8 cellular contexts compared by ENCODE assay signal in genomic region chr9:35616681-35617459, GRCh38. TPM values are rescaled to one million over a fixed set of nuclear protein-coding genes. Genes with fewer than 3 reads are reported as not detected.
DNase-seq lines count a peak whose midpoint lies in the region; ATAC-seq, FAIRE-seq and TF ChIP-seq lines count a peak whose summit lies in the region.
"Had no signal": no experiment of that assay in that cellular context is flagged by ENCODE, and none has a peak within 500 bp of the region (broad histone marks: within the 10 kb centered on the region; RNA-seq: fewer than 3 reads in every experiment).

No MANE protein-coding gene starts in this region.

- POLR2A ChIA-PET in endothelial cell of umbilical vein (lab: Charles Lee) = no interaction called here

- DNase-seq in KBM-7 (peak; percentile 57), endothelial cell of umbilical vein (ENCODE audit: low read depth, low spot score) (peak; percentile 27), cerebellar nuclear complex (lab: John Stamatoyannopoulos, UW) (no peak)
- DNase-seq in activated CD8-positive, alpha-beta memory T cell treated with anti-CD3 and anti-CD28 coated beads for 24 hours = peak; percentile 88
- peak; percentile 44 for DNase-seq in stimulated activated CD8-positive, alpha-beta memory T cell treated with anti-CD3 and anti-CD28 coated beads, Interleukin-7, amount 100 ng/mL, for 24 hours (ENCODE audit: low read depth)

- no TSS peak for BruUV-seq in endothelial cell of umbilical vein (replicated peaks; lab: Mats Ljungman, UMichigan)

- H3K36me3 ChIP-seq in endothelial cell of umbilical vein (ENCODE audit: control insufficient read depth in 2 of 2, extremely low read depth in 1 of 2, insufficient read depth in 2 of 2, low read length in 2 of 2) (no peaks in the 10 kb centered on the region), mucosa of rectum (ENCODE audit: control insufficient read depth in 2 of 2, insufficient read depth in 2 of 2, low read length in 2 of 2) (no peaks in the 10 kb centered on the region)

- peak; percentile 31 for FAIRE-seq in endothelial cell of umbilical vein (lab: Jason Lieb, UNC)

- no peaks in the 10 kb centered on the region for H3K4me1 ChIP-seq in endothelial cell of umbilical vein (ENCODE audit: control insufficient read depth, extremely low read depth, insufficient read depth, low read length)
- H3K4me1 ChIP-seq in mucosa of rectum (ENCODE audit: control insufficient read depth in 2 of 2, insufficient read depth in 2 of 2, low read length in 2 of 2) = peaks cover 5 to 10% of the 10 kb centered on the region in 2 donors

- dilution Hi-C loops in endothelial cell of umbilical vein (cut with MboI; ENCODE audit: extremely low pct_ligation_motif_present, low sequenced_read_pairs) = no loop called here

- no peaks in the 10 kb centered on the region for H3K9me3 ChIP-seq in endothelial cell of umbilical vein (replicated peaks; ENCODE audit: control insufficient read depth, insufficient read depth, low read length)
- no peaks in the 10 kb centered on the region for H3K9me3 ChIP-seq in mucosa of rectum (ENCODE audit: control insufficient read depth in 2 of 2, low read length in 2 of 2)

- TF ChIP-seq POLR2A in endothelial cell of umbilical vein (IDR thresholded peaks at IDR 0.05; ENCODE audit: low read depth, low read length) = no peak

- no peak for TF ChIP-seq CTCF in endothelial cell of umbilical vein (IDR thresholded peaks at IDR 0.05; ENCODE audit: extremely low read depth in 1 of 2, insufficient read depth in 1 of 2, low read depth in 1 of 2, low read length in 2 of 2)

- H3K27me3 ChIP-seq in endothelial cell of umbilical vein (ENCODE audit: control insufficient read depth in 2 of 2, insufficient read depth in 2 of 2, low read length in 2 of 2) (peaks cover 33 to 44% of the 10 kb centered on the region in 2 experiments), mucosa of rectum (ENCODE audit: control insufficient read depth in 2 of 2, insufficient read depth in 2 of 2, low read length in 2 of 2) (no peaks in the 10 kb centered on the region)

- H3K4me3 ChIP-seq in endothelial cell of umbilical vein (replicated peaks in 1 of 3; ENCODE audit: insufficient read depth in 1 of 3, low read depth in 1 of 3, low read length in 3 of 3) = no peak overlapping the region
- peak overlapping the region; percentile 58 to 63 for H3K4me3 ChIP-seq in mucosa of rectum (ENCODE audit: low read length in 2 of 2)

- in situ Hi-C loops in KBM-7 (cut with MboI; ENCODE audit: low pct_unique_long_range_greater_than_20kb, low sequenced_read_pairs) = no loop called here

- CTCF ChIA-PET in endothelial cell of umbilical vein (lab: Charles Lee) = interaction anchor here (1.3 to 1.4 kb wide), 2 partner anchors 9 to 12 kb away, joined by 4 read pairs; no protein-coding TSS in a partner anchor

- H3K9me1 ChIP-seq in endothelial cell of umbilical vein (replicated peaks; ENCODE audit: control insufficient read depth, extremely low read depth, insufficient read depth, low read length) = no peaks in the 10 kb centered on the region

- intact Hi-C loops in endothelial cell of umbilical vein (cut with micrococcal nuclease) = no loop called here

- H3K27ac ChIP-seq in endothelial cell of umbilical vein (ENCODE audit: insufficient read depth, low read depth, low read length) (no peak overlapping the region), mucosa of rectum (ENCODE audit: low read depth in 2 of 2, low read length in 2 of 2) (peak overlapping the region in 1 of 2 donors; percentile 58)

- peak overlapping the region; percentile 16 for H2AFZ ChIP-seq in endothelial cell of umbilical vein (ENCODE audit: low read depth, low read length)

- no peaks in the 10 kb centered on the region for H4K20me1 ChIP-seq in endothelial cell of umbilical vein (replicated peaks; ENCODE audit: control insufficient read depth, extremely low read depth, insufficient read depth, low read length)

- ATAC-seq in GM18511 (IDR thresholded peaks at IDR 0.05; ENCODE audit: unreplicated experiment) = peak; percentile 29

- no peak overlapping the region for H3K9ac ChIP-seq in endothelial cell of umbilical vein (replicated peaks; ENCODE audit: extremely low read depth, insufficient read depth, low read length)
- H3K9ac ChIP-seq in mucosa of rectum (ENCODE audit: low read depth in 1 of 2, low read length in 2 of 2) = peak overlapping the region; percentile 14 to 57

- H3K79me2 ChIP-seq in endothelial cell of umbilical vein (ENCODE audit: control insufficient read depth, insufficient read depth, low read length) = no peaks in the 10 kb centered on the region

- no peak overlapping the region for H3K4me2 ChIP-seq in endothelial cell of umbilical vein (ENCODE audit: insufficient read depth, low read length)

TF ChIP-seq in endothelial cell of umbilical vein, 7 proteins besides CTCF, POLR2A, EP300 and RAD21:
- no peak for TF ChIP-seq MYC (IDR thresholded peaks at IDR 0.05; ENCODE audit: low read depth, low read length)
- TF ChIP-seq GATA2 (IDR thresholded peaks at IDR 0.05; ENCODE audit: insufficient read depth, insufficient read length, low read depth, low read length) = no peak
- TF ChIP-seq, protein P1, sequence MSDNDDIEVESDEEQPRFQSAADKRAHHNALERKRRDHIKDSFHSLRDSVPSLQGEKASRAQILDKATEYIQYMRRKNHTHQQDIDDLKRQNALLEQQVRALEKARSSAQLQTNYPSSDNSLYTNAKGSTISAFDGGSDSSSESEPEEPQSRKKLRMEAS (IDR thresholded peaks at IDR 0.05; ENCODE audit: insufficient read depth, insufficient read length) = no peak
- peak; percentile 75 for TF ChIP-seq EZH2 (IDR thresholded peaks at IDR 0.05; ENCODE audit: borderline replicate concordance, low read depth, low read length, severe bottlenecking)
- TF ChIP-seq POLR2AphosphoS5 (IDR thresholded peaks at IDR 0.05; ENCODE audit: insufficient read depth, low read depth, low read length) = no peak
- TF ChIP-seq FOS (IDR thresholded peaks at IDR 0.05; ENCODE audit: borderline replicate concordance, insufficient read depth, low read length) = no peak
- no peak for TF ChIP-seq JUN (IDR thresholded peaks at IDR 0.05; ENCODE audit: borderline replicate concordance, insufficient read depth, insufficient read length, low read depth)

RNA-seq across cellular contexts. Expression of gene CD72, which starts 1.3 kb away (rescaled TPM):
- not detected in 2 replicates for total RNA-seq in endothelial cell of umbilical vein
- 0.39 TPM in 1 of 2 replicates, not detected in the other for polyA plus RNA-seq in endothelial cell of umbilical vein
- 0.08 and 0.12 TPM in 2 replicates for polyA plus RNA-seq in endothelial cell of umbilical vein (2011; cell fraction: cytosol; rRNA removed)
- 0.37 and 1.3 TPM in 2 replicates for polyA plus RNA-seq in endothelial cell of umbilical vein (2011; cell fraction: nucleus; rRNA removed)
- polyA plus RNA-seq in endothelial cell of umbilical vein (2012) = 0.34 TPM in 1 of 2 replicates, not detected in the other
- polyA minus RNA-seq in endothelial cell of umbilical vein = not detected in 2 replicates
- polyA minus RNA-seq in endothelial cell of umbilical vein (2011; cell fraction: cytosol; rRNA and poly(A)+ RNA removed) = not detected
- polyA minus RNA-seq in endothelial cell of umbilical vein (2011; cell fraction: nucleus; rRNA and poly(A)+ RNA removed) = not detected in 2 replicates

RNA-seq across cellular contexts. Expression of gene TESK1, which starts 11.8 kb away (rescaled TPM):
- total RNA-seq in endothelial cell of umbilical vein = 22.5 and 25.3 TPM in 2 replicates
- 26.4 and 28.3 TPM in 2 replicates for polyA plus RNA-seq in endothelial cell of umbilical vein
- polyA plus RNA-seq in endothelial cell of umbilical vein (2011; cell fraction: cytosol; rRNA removed) = 11.6 and 14.0 TPM in 2 replicates
- 62.3 and 67.8 TPM in 2 replicates for polyA plus RNA-seq in endothelial cell of umbilical vein (2011; cell fraction: nucleus; rRNA removed)
- 17.7 and 24.7 TPM in 2 replicates for polyA plus RNA-seq in endothelial cell of umbilical vein (2012)
- 15.6 and 21.2 TPM in 2 replicates for polyA minus RNA-seq in endothelial cell of umbilical vein
- polyA minus RNA-seq in endothelial cell of umbilical vein (2011; cell fraction: cytosol; rRNA and poly(A)+ RNA removed) = 12.4 TPM
- 12.0 and 14.4 TPM in 2 replicates for polyA minus RNA-seq in endothelial cell of umbilical vein (2011; cell fraction: nucleus; rRNA and poly(A)+ RNA removed)

RNA-seq across cellular contexts. Expression of gene SIT1, which starts 33.9 kb away (rescaled TPM):
- not detected in 2 replicates for total RNA-seq in endothelial cell of umbilical vein
- not detected in 2 replicates for polyA plus RNA-seq in endothelial cell of umbilical vein
- polyA plus RNA-seq in endothelial cell of umbilical vein (2011; cell fraction: cytosol; rRNA removed) = not detected in 2 replicates
- polyA plus RNA-seq in endothelial cell of umbilical vein (2011; cell fraction: nucleus; rRNA removed) = not detected in 2 replicates
- polyA plus RNA-seq in endothelial cell of umbilical vein (2012) = not detected in 2 replicates
- polyA minus RNA-seq in endothelial cell of umbilical vein = not detected in 2 replicates
- not detected for polyA minus RNA-seq in endothelial cell of umbilical vein (2011; cell fraction: cytosol; rRNA and poly(A)+ RNA removed)
- polyA minus RNA-seq in endothelial cell of umbilical vein (2011; cell fraction: nucleus; rRNA and poly(A)+ RNA removed) = not detected in 2 replicates
- total RNA-seq: glomerular endothelial cell had no signal

RNA-seq across cellular contexts. Expression of gene RMRP, which starts 40.9 kb away (rescaled TPM):
- 19,118 and 22,385 TPM in 2 replicates for total RNA-seq in endothelial cell of umbilical vein
- polyA plus RNA-seq in endothelial cell of umbilical vein = 359 TPM in 1 of 2 replicates, not detected in the other
- polyA plus RNA-seq in endothelial cell of umbilical vein (2011; cell fraction: cytosol; rRNA removed) = 152 and 264 TPM in 2 replicates
- 1,888 and 3,095 TPM in 2 replicates for polyA plus RNA-seq in endothelial cell of umbilical vein (2011; cell fraction: nucleus; rRNA removed)
- polyA plus RNA-seq in endothelial cell of umbilical vein (2012) = 57.2 and 135 TPM in 2 replicates
- polyA minus RNA-seq in endothelial cell of umbilical vein = 10,166 and 11,461 TPM in 2 replicates
- 76,809 TPM for polyA minus RNA-seq in endothelial cell of umbilical vein (2011; cell fraction: cytosol; rRNA and poly(A)+ RNA removed)
- polyA minus RNA-seq in endothelial cell of umbilical vein (2011; cell fraction: nucleus; rRNA and poly(A)+ RNA removed) = 37,020 and 87,219 TPM in 2 replicates

RNA-seq across cellular contexts. Expression of gene CCDC107, which starts 41.2 kb away (rescaled TPM):
- total RNA-seq in endothelial cell of umbilical vein = 13.2 and 15.2 TPM in 2 replicates
- polyA plus RNA-seq in endothelial cell of umbilical vein = 16.0 and 18.8 TPM in 2 replicates
- polyA plus RNA-seq in endothelial cell of umbilical vein (2011; cell fraction: cytosol; rRNA removed) = 12.8 and 15.4 TPM in 2 replicates
- polyA plus RNA-seq in endothelial cell of umbilical vein (2011; cell fraction: nucleus; rRNA removed) = 9.4 and 10.7 TPM in 2 replicates
- 8.7 and 13.2 TPM in 2 replicates for polyA plus RNA-seq in endothelial cell of umbilical vein (2012)
- 4.0 and 9.7 TPM in 2 replicates for polyA minus RNA-seq in endothelial cell of umbilical vein
- polyA minus RNA-seq in endothelial cell of umbilical vein (2011; cell fraction: cytosol; rRNA and poly(A)+ RNA removed) = 2.4 TPM
- 1.6 TPM in 2 replicates for polyA minus RNA-seq in endothelial cell of umbilical vein (2011; cell fraction: nucleus; rRNA and poly(A)+ RNA removed)

Comparison
In these comparisons a context has a peak if more than half of its experiments do, and no peak if none do; other contexts are left out.
1. DNase-seq: peak in KBM-7 (single experiment), activated CD8-positive, alpha-beta memory T cell treated with anti-CD3 and anti-CD28 coated beads for 24 hours (single experiment), endothelial cell of umbilical vein (single experiment) and stimulated activated CD8-positive, alpha-beta memory T cell treated with anti-CD3 and anti-CD28 coated beads, Interleukin-7, amount 100 ng/mL, for 24 hours (single experiment); none in cerebellar nuclear complex (0 of 2).
2. H3K4me3 ChIP-seq: peak in mucosa of rectum (2 of 2); none in endothelial cell of umbilical vein (0 of 3).